Comparison of ENCODE assay signal across 1 cellular context in the genomic region with DNA sequence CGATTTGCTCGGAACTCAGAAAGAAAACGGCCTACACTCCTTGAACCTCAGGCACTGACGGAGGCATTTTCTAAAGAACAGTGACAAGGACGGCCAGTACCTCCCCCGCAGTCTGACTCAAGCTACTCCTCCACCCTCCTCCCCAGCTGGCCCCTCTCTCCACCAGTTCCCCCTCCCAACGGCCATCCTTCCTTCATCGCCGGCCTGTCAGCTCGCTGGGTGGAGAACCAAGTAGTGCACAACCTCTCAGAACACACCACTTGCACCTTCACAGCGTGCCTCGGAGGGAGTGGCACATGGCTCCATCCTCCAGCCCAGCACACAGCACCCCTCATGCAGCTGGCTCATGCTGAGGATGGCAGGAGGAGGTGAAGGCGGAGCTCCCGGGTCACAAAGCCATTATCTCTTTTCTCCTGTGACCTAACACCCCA.
TF ChIP-seq lines count a peak whose summit lies in the region.

No MANE protein-coding gene starts in this region.

TF ChIP-seq in K562, 482 proteins besides CTCF, POLR2A, EP300 and RAD21 (continued from another document):
- TF ChIP-seq PHB (CRISPR knock-in tag; IDR thresholded peaks at IDR 0.05) (no peak), BRD4 (IDR thresholded peaks at IDR 0.05) (no peak), ZNF311 (CRISPR knock-in tag; IDR thresholded peaks at IDR 0.05) (no peak), SP1 (CRISPR knock-in tag; IDR thresholded peaks at IDR 0.05) (peak; percentile 62; the same call in 1 of the 2 replicates), GTF2A2 (tag; IDR thresholded peaks at IDR 0.05) (no peak), PTTG1 (tag; IDR thresholded peaks at IDR 0.05; ENCODE audit: low read depth) (no peak), TBP (optimal IDR thresholded peaks at IDR 0.05; ENCODE audit: low read depth, low read length) (no peak), POLR2H (tag; IDR thresholded peaks at IDR 0.05; ENCODE audit: low read depth) (no peak), ATF1 (CRISPR knock-in tag; IDR thresholded peaks at IDR 0.05) (no peak), ATF1 (tag; IDR thresholded peaks at IDR 0.05) (peak; percentile 72), NRF1 (conservative IDR thresholded peaks at IDR 0.05 in 1 of 2, IDR thresholded peaks at IDR 0.05 in 1 of 2) (peak in 1 of 2 experiments; percentile 26; a peak in 1 of 4 replicates)
- TF ChIP-seq, protein P1, sequence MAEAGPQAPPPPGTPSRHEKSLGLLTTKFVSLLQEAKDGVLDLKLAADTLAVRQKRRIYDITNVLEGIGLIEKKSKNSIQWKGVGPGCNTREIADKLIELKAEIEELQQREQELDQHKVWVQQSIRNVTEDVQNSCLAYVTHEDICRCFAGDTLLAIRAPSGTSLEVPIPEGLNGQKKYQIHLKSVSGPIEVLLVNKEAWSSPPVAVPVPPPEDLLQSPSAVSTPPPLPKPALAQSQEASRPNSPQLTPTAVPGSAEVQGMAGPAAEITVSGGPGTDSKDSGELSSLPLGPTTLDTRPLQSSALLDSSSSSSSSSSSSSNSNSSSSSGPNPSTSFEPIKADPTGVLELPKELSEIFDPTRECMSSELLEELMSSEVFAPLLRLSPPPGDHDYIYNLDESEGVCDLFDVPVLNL (CRISPR knock-in tag; IDR thresholded peaks at IDR 0.05; ENCODE audit: low read depth), result no peak
- TF ChIP-seq, protein P2, sequence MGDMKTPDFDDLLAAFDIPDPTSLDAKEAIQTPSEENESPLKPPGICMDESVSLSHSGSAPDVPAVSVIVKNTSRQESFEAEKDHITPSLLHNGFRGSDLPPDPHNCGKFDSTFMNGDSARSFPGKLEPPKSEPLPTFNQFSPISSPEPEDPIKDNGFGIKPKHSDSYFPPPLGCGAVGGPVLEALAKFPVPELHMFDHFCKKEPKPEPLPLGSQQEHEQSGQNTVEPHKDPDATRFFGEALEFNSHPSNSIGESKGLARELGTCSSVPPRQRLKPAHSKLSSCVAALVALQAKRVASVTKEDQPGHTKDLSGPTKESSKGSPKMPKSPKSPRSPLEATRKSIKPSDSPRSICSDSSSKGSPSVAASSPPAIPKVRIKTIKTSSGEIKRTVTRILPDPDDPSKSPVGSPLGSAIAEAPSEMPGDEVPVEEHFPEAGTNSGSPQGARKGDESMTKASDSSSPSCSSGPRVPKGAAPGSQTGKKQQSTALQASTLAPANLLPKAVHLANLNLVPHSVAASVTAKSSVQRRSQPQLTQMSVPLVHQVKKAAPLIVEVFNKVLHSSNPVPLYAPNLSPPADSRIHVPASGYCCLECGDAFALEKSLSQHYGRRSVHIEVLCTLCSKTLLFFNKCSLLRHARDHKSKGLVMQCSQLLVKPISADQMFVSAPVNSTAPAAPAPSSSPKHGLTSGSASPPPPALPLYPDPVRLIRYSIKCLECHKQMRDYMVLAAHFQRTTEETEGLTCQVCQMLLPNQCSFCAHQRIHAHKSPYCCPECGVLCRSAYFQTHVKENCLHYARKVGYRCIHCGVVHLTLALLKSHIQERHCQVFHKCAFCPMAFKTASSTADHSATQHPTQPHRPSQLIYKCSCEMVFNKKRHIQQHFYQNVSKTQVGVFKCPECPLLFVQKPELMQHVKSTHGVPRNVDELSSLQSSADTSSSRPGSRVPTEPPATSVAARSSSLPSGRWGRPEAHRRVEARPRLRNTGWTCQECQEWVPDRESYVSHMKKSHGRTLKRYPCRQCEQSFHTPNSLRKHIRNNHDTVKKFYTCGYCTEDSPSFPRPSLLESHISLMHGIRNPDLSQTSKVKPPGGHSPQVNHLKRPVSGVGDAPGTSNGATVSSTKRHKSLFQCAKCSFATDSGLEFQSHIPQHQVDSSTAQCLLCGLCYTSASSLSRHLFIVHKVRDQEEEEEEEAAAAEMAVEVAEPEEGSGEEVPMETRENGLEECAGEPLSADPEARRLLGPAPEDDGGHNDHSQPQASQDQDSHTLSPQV (IDR thresholded peaks at IDR 0.05), result no peak; the same call in 1 of the 2 replicates
TF ChIP-seq in K562: peak in this region for 89.
